Comparison of ENCODE assay signal across 7 cellular contexts in genomic region chr1:154422049-154422448, GRCh38. TPM values are rescaled to one million over a fixed set of nuclear protein-coding genes. Genes with fewer than 3 reads are reported as not detected.
DNase-seq lines count a peak whose midpoint lies in the region; ATAC-seq and TF ChIP-seq lines count a peak whose summit lies in the region.
"Not testable (repeated sequence)": the region's sequence is repeated elsewhere in the genome, so short reads cannot be mapped to it uniquely, and the experiment has no call there.

No MANE protein-coding gene starts in this region.

- intact Hi-C loops in esophagus muscularis mucosa (cut with DNase I); right lobe of liver (cut with DNase I); psoas muscle (cut with DNase I); tibial artery (cut with DNase I; ENCODE audit: low total_unique reads): not testable (repeated sequence)

- in situ Hi-C loops in brain microvascular endothelial cell (cut with HindIII; ENCODE audit: low pct_ligation_motif_present, low sequenced_read_pairs), result not testable (repeated sequence)

- TF ChIP-seq CTCF in VCaP (conservative IDR thresholded peaks at IDR 0.05); brain microvascular endothelial cell (IDR thresholded peaks at IDR 0.05; ENCODE audit: low read depth, low read length, missing control alignments); esophagus muscularis mucosa (IDR thresholded peaks at IDR 0.05); right lobe of liver (IDR thresholded peaks at IDR 0.05); psoas muscle (IDR thresholded peaks at IDR 0.05); tibial artery (IDR thresholded peaks at IDR 0.05): not testable (repeated sequence)

- H3K4me1 ChIP-seq in esophagus muscularis mucosa (peaks cover 85 to 100% (median 99%) of the 10 kb centered on the region in 4 donors), right lobe of liver (peaks cover 0 to 77% (median 42%) of the 10 kb centered on the region in 4 donors), psoas muscle (peaks cover 91% of the 10 kb centered on the region), tibial artery (peaks cover 8 to 81% (median 70%) of the 10 kb centered on the region in 4 donors)

- H3K36me3 ChIP-seq in brain microvascular endothelial cell (replicated peaks); esophagus muscularis mucosa; tibial artery: not testable (repeated sequence)
- H3K36me3 ChIP-seq in right lobe of liver (peaks cover 0 to 11% (median 3%) of the 10 kb centered on the region in 4 donors), psoas muscle (ENCODE audit: insufficient read depth in 1 of 2, low read depth in 1 of 2) (peaks cover 0 to 16% of the 10 kb centered on the region in 2 donors)

- 95% methylated on average over 8 of the region's 8 CpGs for WGBS in esophagus muscularis mucosa
- WGBS in right lobe of liver (ENCODE audit: insufficient coverage, low coverage, low lambda C conversion rate, missing lambda C conversion rate), result 70% methylated on average over 8 of the region's 8 CpGs
- 61 to 95% (median 70%) methylated on average over 8 of the region's 8 CpGs for WGBS in psoas muscle, 3 donors

- not testable (repeated sequence) for ATAC-seq in right lobe of liver, psoas muscle

- not testable (repeated sequence) for H3K4me3 ChIP-seq in brain microvascular endothelial cell (ENCODE audit: low read depth, low read length); esophagus muscularis mucosa; right lobe of liver; psoas muscle; tibial artery

- H3K27ac ChIP-seq in VCaP (peak overlapping the region; percentile 95; the same call in 1 of the 2 replicates), brain microvascular endothelial cell (peak overlapping the region; percentile 18), esophagus muscularis mucosa (replicated peaks in 1 of 4) (peak overlapping the region; percentile 91 to 98 (median 98)), right lobe of liver (peak overlapping the region; percentile 94 to 98 (median 94)), psoas muscle (peak overlapping the region; percentile 98), tibial artery (peak overlapping the region; percentile 88 to 93)

- not testable (repeated sequence) for H3K27me3 ChIP-seq in brain microvascular endothelial cell (replicated peaks); esophagus muscularis mucosa; right lobe of liver; psoas muscle (ENCODE audit: insufficient read depth in 3 of 3, low read length in 2 of 3); tibial artery

- not testable (repeated sequence) for TF ChIP-seq EP300 in esophagus muscularis mucosa (IDR thresholded peaks at IDR 0.05)

- DNase-seq in HCEC 1CT, result peak; percentile 59
- DNase-seq in brain microvascular endothelial cell; esophagus muscularis mucosa (ENCODE audit: extremely low spot score); tibial artery: not testable (repeated sequence)
- DNase-seq in right lobe of liver, result peak in 1 of 3 donors; percentile 23
- DNase-seq in psoas muscle, result peak in 1 of 2 donors; percentile 37

- not testable (repeated sequence) for TF ChIP-seq POLR2A in esophagus muscularis mucosa (IDR thresholded peaks at IDR 0.05; ENCODE audit: low read depth); right lobe of liver (IDR thresholded peaks at IDR 0.05)

- not testable (repeated sequence) for H3K9me3 ChIP-seq in esophagus muscularis mucosa, right lobe of liver, psoas muscle, tibial artery

RNA-seq across cellular contexts. Expression of gene IL6R, which starts 16.9 kb away (rescaled TPM):
- total RNA-seq in esophagus muscularis mucosa, result 10 to 100 TPM; 44.4 to 61.1 (median 54.9) TPM
- total RNA-seq in right lobe of liver, result 100 to 1,000 TPM in 2 of 6 experiments, 10 to 100 TPM in 4; 32.2 to 145 (median 68.2) TPM
- 100 to 1,000 TPM in 1 of 4 donors, 10 to 100 TPM in 3; 32.6 to 182 (median 80.9) TPM for total RNA-seq in psoas muscle
- 10 to 100 TPM; 41.7 to 97.7 (median 80.8) TPM for polyA plus RNA-seq in psoas muscle

Comparison
In these comparisons a context has a peak if more than half of its experiments do, and no peak if none do; other contexts are left out.
1. H3K27ac ChIP-seq: peak in every context shown above with its lines; median percentile 98 in psoas muscle; 98 in esophagus muscularis mucosa; 95 in VCaP; 94 in right lobe of liver; 90 in tibial artery; 18 in brain microvascular endothelial cell.